In the genomic region with DNA sequence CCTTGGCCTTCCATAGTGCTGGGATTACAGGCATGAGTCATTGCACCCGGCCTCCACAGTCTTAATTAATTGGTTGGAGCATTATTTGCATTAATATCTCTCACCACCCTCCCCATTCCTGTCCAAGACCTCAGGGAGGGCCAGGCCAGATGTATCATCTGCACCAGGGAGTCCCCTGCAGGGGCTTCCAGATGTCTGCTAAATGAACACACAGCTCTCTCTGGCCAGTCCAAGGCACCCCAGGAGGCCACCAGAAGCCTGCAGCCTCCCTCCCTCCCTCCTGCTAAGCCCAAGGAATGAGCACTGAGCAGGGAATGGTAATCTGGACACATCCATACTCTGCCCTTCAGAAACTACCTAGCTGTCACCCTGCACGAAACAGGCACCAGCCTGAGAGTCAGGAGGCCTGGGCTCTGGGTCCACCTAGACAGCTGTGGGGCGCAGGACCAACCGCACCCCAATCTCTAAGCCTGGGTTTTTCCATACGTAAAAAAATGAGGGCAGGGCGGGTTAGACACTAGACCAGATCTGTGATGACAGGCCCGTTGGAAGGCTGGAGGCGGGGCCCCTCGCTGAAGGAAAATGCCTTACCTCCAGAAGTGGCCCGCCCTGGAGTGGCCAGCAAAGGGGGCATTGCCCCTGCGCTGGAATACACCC, we compare ENCODE assay signal across 20 cellular contexts. TPM values are rescaled to one million over a fixed set of nuclear protein-coding genes. Genes with fewer than 3 reads are reported as not detected.
A peak's percentile ranks its signal among the peaks of the same experiment; 100 is the strongest.
DNase-seq lines count a peak whose midpoint lies in the region; ATAC-seq and TF ChIP-seq lines count a peak whose summit lies in the region.
"Had no signal": no experiment of that assay in that cellular context is flagged by ENCODE, and none has a peak within 500 bp of the region (broad histone marks: within the 10 kb centered on the region; RNA-seq: fewer than 3 reads in every experiment).

No MANE protein-coding gene starts in this region.

- in situ Hi-C loops in astrocyte of the spinal cord (cut with HindIII; ENCODE audit: low sequenced_read_pairs), result no loop called here

- H3K27ac ChIP-seq in HEK293 (ENCODE audit: extremely low read depth, low read depth, low read length) (no peak overlapping the region), esophagus squamous epithelium (peak overlapping the region; percentile 52 to 77 (median 73))
- H3K27ac ChIP-seq: GM23248, HL-60 had no signal

- no peak overlapping the region for H3K4me3 ChIP-seq in HEK293 (ENCODE audit: low read depth, low read length)
- H3K4me3 ChIP-seq in astrocyte of the spinal cord (ENCODE audit: low read depth, low read length), result no peak overlapping the region
- no peak overlapping the region for H3K4me3 ChIP-seq in esophagus squamous epithelium
- H3K4me3 ChIP-seq: GM23248 had no signal

- H3K4me1 Mint-ChIP-seq in stimulated activated effector memory CD8-positive, alpha-beta T cell treated with anti-CD3 and anti-CD28 coated beads, Interleukin-12 subunit alpha, Interleukin-12 subunit beta, amount 100 ng/mL, for 72 hours, result peaks cover 33% of the 10 kb centered on the region
- H3K4me1 Mint-ChIP-seq in mesothelial cell of epicardium, result no peaks in the 10 kb centered on the region

- TF ChIP-seq CTCF in HEK293 (tag by site-specific recombination; IDR thresholded peaks at IDR 0.05), result no peak
- no peak for TF ChIP-seq CTCF in astrocyte of the spinal cord (IDR thresholded peaks at IDR 0.05; ENCODE audit: low read depth, low read length)
- TF ChIP-seq CTCF in esophagus squamous epithelium (IDR thresholded peaks at IDR 0.05), result no peak
- TF ChIP-seq CTCF in mesothelial cell of epicardium (IDR thresholded peaks at IDR 0.05; ENCODE audit: unreplicated experiment), result no peak

- H3K36me3 ChIP-seq in HEK293 (ENCODE audit: control insufficient read depth in 2 of 2, insufficient read depth in 1 of 2, low read length in 2 of 2) (peaks cover 10 to 81% of the 10 kb centered on the region in 2 experiments; a peak in 2 of 3 replicates), esophagus squamous epithelium (peaks cover 27 to 91% (median 30%) of the 10 kb centered on the region in 3 donors)

- H3K4me1 ChIP-seq in HEK293 (ENCODE audit: control insufficient read depth, insufficient read depth, low read length) (no peaks in the 10 kb centered on the region), esophagus squamous epithelium (peaks cover 0 to 18% (median 7%) of the 10 kb centered on the region in 3 donors)

- 34 to 47% methylated on average over 2 to 3 of the region's 11 CpGs for WGBS in esophagus squamous epithelium, 2 donors

- CTCF ChIA-PET in HEK293 (lab: Yijun Ruan, JAX), result interaction anchor here (0.6 to 1.5 kb wide), 8 partner anchors 8 to 65 kb away, joined by 3 to 9 read pairs (median 5); no protein-coding TSS in a partner anchor

- H3K27me3 Mint-ChIP-seq in mesothelial cell of epicardium (ENCODE audit: low read depth), result no peaks in the 10 kb centered on the region
- H3K27me3 Mint-ChIP-seq: CD4-positive, CD25-positive, alpha-beta regulatory T cell had no signal

- H3K9me3 Mint-ChIP-seq in stimulated activated effector memory CD8-positive, alpha-beta T cell treated with anti-CD3 and anti-CD28 coated beads, Interleukin-12 subunit alpha, Interleukin-12 subunit beta, amount 100 ng/mL, for 72 hours, result no peaks in the 10 kb centered on the region
- no peaks in the 10 kb centered on the region for H3K9me3 Mint-ChIP-seq in mesothelial cell of epicardium

- H3K9me3 ChIP-seq in HEK293 (ENCODE audit: control insufficient read depth, insufficient read depth, low read depth, low read length), result no peaks in the 10 kb centered on the region
- H3K9me3 ChIP-seq in esophagus squamous epithelium, result no peaks in the 10 kb centered on the region

- no peaks in the 10 kb centered on the region for H3K27me3 ChIP-seq in esophagus squamous epithelium

- DNase-seq in astrocyte of the spinal cord (ENCODE audit: low read depth, low spot score) (peak; percentile 38), esophagus squamous epithelium (lab: John Stamatoyannopoulos, UW) (no peak), mesothelial cell of epicardium (ENCODE audit: low spot score in 2 of 2, unreplicated experiment in 2 of 2) (no peak)
- DNase-seq in stimulated activated effector memory CD8-positive, alpha-beta T cell treated with anti-CD3 and anti-CD28 coated beads, Interleukin-12 subunit alpha, Interleukin-12 subunit beta, amount 100 ng/mL, for 72 hours (ENCODE audit: low spot score in 2 of 2), result no peak
- no peak for DNase-seq in stimulated activated CD4-positive, alpha-beta T cell treated with anti-CD3 and anti-CD28 coated beads, Interleukin-2, amount 100 ng/mL, for 24 hours
- DNase-seq: CD4-positive, CD25-positive, alpha-beta regulatory T cell; DND-41; GM23248; H9; KBM-7; NCI-H1092 treated with DMSO at 0.1 percent for 48 hours; NCI-H1436 treated with DMSO at 0.1 percent for 48 hours; NCI-H2029; NCI-H524 treated with DMSO at 0.1 percent for 48 hours; SHP77 treated with DMSO at 0.1 percent for 48 hours had no signal

- H3K36me3 Mint-ChIP-seq in stimulated activated effector memory CD8-positive, alpha-beta T cell treated with anti-CD3 and anti-CD28 coated beads, Interleukin-12 subunit alpha, Interleukin-12 subunit beta, amount 100 ng/mL, for 72 hours, result peaks cover 82% of the 10 kb centered on the region
- H3K36me3 Mint-ChIP-seq in mesothelial cell of epicardium, result peaks cover 56% of the 10 kb centered on the region

- no peak overlapping the region for H3K4me3 Mint-ChIP-seq in stimulated activated effector memory CD8-positive, alpha-beta T cell treated with anti-CD3 and anti-CD28 coated beads, Interleukin-12 subunit alpha, Interleukin-12 subunit beta, amount 100 ng/mL, for 72 hours
- H3K4me3 Mint-ChIP-seq in mesothelial cell of epicardium, result no peak overlapping the region
- H3K4me3 Mint-ChIP-seq: CD4-positive, CD25-positive, alpha-beta regulatory T cell; H9 had no signal

- H3K27ac Mint-ChIP-seq in stimulated activated effector memory CD8-positive, alpha-beta T cell treated with anti-CD3 and anti-CD28 coated beads, Interleukin-12 subunit alpha, Interleukin-12 subunit beta, amount 100 ng/mL, for 72 hours, result peak overlapping the region; percentile 71
- no peak overlapping the region for H3K27ac Mint-ChIP-seq in mesothelial cell of epicardium
- H3K27ac Mint-ChIP-seq: CD4-positive, CD25-positive, alpha-beta regulatory T cell had no signal

- intact Hi-C loops in esophagus squamous epithelium (cut with DNase I), result no loop called here

- POLR2A ChIA-PET in HEK293 (lab: Yijun Ruan, JAX), result interaction anchor here (0.6 to 0.8 kb wide), 2 partner anchors 9 to 56 kb away, joined by 3 to 4 read pairs; no protein-coding TSS in a partner anchor

- TF ChIP-seq POLR2A in esophagus squamous epithelium (IDR thresholded peaks at IDR 0.05), result no peak

- ATAC-seq in stimulated activated effector memory CD8-positive, alpha-beta T cell treated with anti-CD3 and anti-CD28 coated beads, Interleukin-12 subunit alpha, Interleukin-12 subunit beta, amount 100 ng/mL, for 72 hours, result no peak
- ATAC-seq in GM18873 (IDR thresholded peaks at IDR 0.05; ENCODE audit: low FRiP score, unreplicated experiment), result no peak
- ATAC-seq: HepG2 had no signal

TF ChIP-seq in HEK293, 187 proteins besides CTCF, POLR2A, EP300 and RAD21:
- TF ChIP-seq GLIS1 (tag by site-specific recombination; IDR thresholded peaks at IDR 0.05) (peak; percentile 59; the same call in 1 of the 2 replicates), ZNF624 (tag by site-specific recombination; IDR thresholded peaks at IDR 0.05) (no peak), ZNF24 (tag by site-specific recombination; IDR thresholded peaks at IDR 0.05) (no peak), GLI4 (tag by site-specific recombination; IDR thresholded peaks at IDR 0.05) (no peak), ZIC2 (tag by site-specific recombination; IDR thresholded peaks at IDR 0.05) (0 out of 2 replicates have a peak, but pooled peaks have one; percentile 44), PRDM1 (tag by site-specific recombination; IDR thresholded peaks at IDR 0.05) (no peak), HOXD13 (CRISPR knock-in tag; IDR thresholded peaks at IDR 0.05; ENCODE audit: borderline replicate concordance) (no peak), ZNF791 (tag by site-specific recombination; IDR thresholded peaks at IDR 0.05) (no peak), ZNF701 (tag by site-specific recombination; IDR thresholded peaks at IDR 0.05) (no peak)
- TF ChIP-seq, protein P1, sequence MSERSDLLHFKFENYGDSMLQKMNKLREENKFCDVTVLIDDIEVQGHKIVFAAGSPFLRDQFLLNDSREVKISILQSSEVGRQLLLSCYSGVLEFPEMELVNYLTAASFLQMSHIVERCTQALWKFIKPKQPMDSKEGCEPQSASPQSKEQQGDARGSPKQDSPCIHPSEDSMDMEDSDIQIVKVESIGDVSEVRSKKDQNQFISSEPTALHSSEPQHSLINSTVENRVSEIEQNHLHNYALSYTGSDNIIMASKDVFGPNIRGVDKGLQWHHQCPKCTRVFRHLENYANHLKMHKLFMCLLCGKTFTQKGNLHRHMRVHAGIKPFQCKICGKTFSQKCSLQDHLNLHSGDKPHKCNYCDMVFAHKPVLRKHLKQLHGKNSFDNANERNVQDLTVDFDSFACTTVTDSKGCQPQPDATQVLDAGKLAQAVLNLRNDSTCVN (tag by site-specific recombination; optimal IDR thresholded peaks at IDR 0.05), result no peak
- TF ChIP-seq, protein P2, sequence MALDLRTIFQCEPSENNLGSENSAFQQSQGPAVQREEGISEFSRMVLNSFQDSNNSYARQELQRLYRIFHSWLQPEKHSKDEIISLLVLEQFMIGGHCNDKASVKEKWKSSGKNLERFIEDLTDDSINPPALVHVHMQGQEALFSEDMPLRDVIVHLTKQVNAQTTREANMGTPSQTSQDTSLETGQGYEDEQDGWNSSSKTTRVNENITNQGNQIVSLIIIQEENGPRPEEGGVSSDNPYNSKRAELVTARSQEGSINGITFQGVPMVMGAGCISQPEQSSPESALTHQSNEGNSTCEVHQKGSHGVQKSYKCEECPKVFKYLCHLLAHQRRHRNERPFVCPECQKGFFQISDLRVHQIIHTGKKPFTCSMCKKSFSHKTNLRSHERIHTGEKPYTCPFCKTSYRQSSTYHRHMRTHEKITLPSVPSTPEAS (tag by site-specific recombination; IDR thresholded peaks at IDR 0.05), result no peak

RNA-seq across cellular contexts. Expression of a gene that starts 8.4 kb away (rescaled TPM):
- 10 to 100 TPM; 31.0 to 74.6 (median 43.7) TPM for total RNA-seq in esophagus squamous epithelium
- 152 to 157 TPM (median 155 TPM) in 3 replicates for total RNA-seq in mesothelial cell of epicardium

RNA-seq across cellular contexts. Expression of a gene that starts 20.2 kb away (rescaled TPM):
- total RNA-seq in esophagus squamous epithelium, result 1 to 10 TPM; 1.3 to 9.7 (median 1.6) TPM
- 86.8 to 98.6 TPM (median 89.2 TPM) in 3 replicates for total RNA-seq in mesothelial cell of epicardium

RNA-seq across cellular contexts. Expression of a gene that starts 22.9 kb away (rescaled TPM):
- total RNA-seq in esophagus squamous epithelium (100 to 1,000 TPM; 124 to 214 (median 162) TPM), mesothelial cell of epicardium (60.7 to 64.4 TPM (median 63.1 TPM) in 3 replicates)

RNA-seq across cellular contexts. Expression of a gene that starts 33.7 kb away (rescaled TPM):
- total RNA-seq in esophagus squamous epithelium, result 100 to 1,000 TPM in 3 of 4 donors, 10 to 100 TPM in 1; 36.2 to 931 (median 809) TPM
- not detected in 3 replicates for total RNA-seq in mesothelial cell of epicardium
- total RNA-seq: GM23248, H9, RPMI7951 had no signal

RNA-seq across cellular contexts. Expression of a gene that starts 55.5 kb away (rescaled TPM):
- 100 to 1,000 TPM in 1 of 4 donors, 10 to 100 TPM in 3; 54.2 to 118 (median 83.0) TPM for total RNA-seq in esophagus squamous epithelium
- 70.0 to 74.8 TPM (median 72.6 TPM) in 3 replicates for total RNA-seq in mesothelial cell of epicardium
